ENCODE assay signal across 22 cellular contexts in genomic region chr3:74756586-74756985, GRCh38.
DNase-seq lines count a peak whose midpoint lies in the region; ATAC-seq and TF ChIP-seq lines count a peak whose summit lies in the region.
"Had no signal": no experiment of that assay in that cellular context is flagged by ENCODE, and none has a peak within 500 bp of the region (broad histone marks: within the 10 kb centered on the region; RNA-seq: fewer than 3 reads in every experiment).

No MANE protein-coding gene starts in this region.

- H3K23ac ChIP-seq in neuronal stem cell (ENCODE audit: low read depth, low read length, poor library complexity) = no peak overlapping the region

- H3K4me2 ChIP-seq in neuronal stem cell (ENCODE audit: insufficient read depth, low read length, poor library complexity, severe bottlenecking) = no peak overlapping the region
- H3K4me2 ChIP-seq: A549 had no signal

- peak; percentile 39; the same call in 1 of the 2 replicates for ATAC-seq in WTC11
- ATAC-seq in GM19351 (IDR thresholded peaks at IDR 0.05; ENCODE audit: unreplicated experiment) = no peak
- ATAC-seq: A549, HCT116, SK-N-SH treated with all-trans-retinoic acid at 6 μM for 48 hours had no signal

- no peaks in the 10 kb centered on the region for H3K79me1 ChIP-seq in neuronal stem cell (ENCODE audit: low read depth, low read length)

- no peak overlapping the region for H3K18ac ChIP-seq in neuronal stem cell (ENCODE audit: low read length)

- DNase-seq in COR-L47 (lab: John Stamatoyannopoulos, UW) (peak; percentile 23), WTC11 (ENCODE audit: low spot score) (no peak), epithelial cell of prostate (ENCODE audit: low read depth, low spot score) (peak; percentile 22), neuronal stem cell (ENCODE audit: low spot score) (peak; percentile 18), ACHN (no peak), D341Med (ENCODE audit: low spot score) (no peak)
- DNase-seq: CD4-positive, CD25-positive, alpha-beta regulatory T cell; DMS 273 treated with DMSO at 0.1 percent for 48 hours; DMS79 treated with DMSO at 0.1 percent for 48 hours; GOT3; KBM-7; NCI-H1092; NCI-H1436; NCI-H187 treated with DMSO at 0.1 percent for 48 hours; NCI-H2107; NCI-H2227 treated with DMSO at 0.1 percent for 48 hours; NCI-H510A; Peyer's patch had no signal

- H3K27ac ChIP-seq in epithelial cell of prostate (no peak overlapping the region), neuronal stem cell (replicated peaks; ENCODE audit: low read length) (no peak overlapping the region)
- H3K27ac ChIP-seq: A549, Peyer's patch had no signal

- TF ChIP-seq CTCF in WTC11 (IDR thresholded peaks at IDR 0.05) = no peak

- H2AFZ ChIP-seq in neuronal stem cell (ENCODE audit: low read length) = peak overlapping the region; percentile 55

- H3K4me3 ChIP-seq in neuronal stem cell (ENCODE audit: low read length in 2 of 2) = no peak overlapping the region
- H3K4me3 ChIP-seq: A549, Peyer's patch had no signal

- no CpG with 5 or more reads among the region's 1 CpG for WGBS in neuronal stem cell (ENCODE audit: extremely low coverage in 2 of 2, insufficient read length in 2 of 2, insufficient replicate concordance in 1 of 2), 2 donors

- no peak overlapping the region for H4K91ac ChIP-seq in neuronal stem cell (ENCODE audit: low read depth, low read length, poor library complexity)

- no peaks in the 10 kb centered on the region for H3K9me3 Mint-ChIP-seq in WTC11

- no peaks in the 10 kb centered on the region for H3K4me1 Mint-ChIP-seq in WTC11
- H3K4me1 Mint-ChIP-seq: CD4-positive, CD25-positive, alpha-beta regulatory T cell had no signal

- no peak overlapping the region for H2BK12ac ChIP-seq in neuronal stem cell (ENCODE audit: low read length)

- no peak overlapping the region for H2AK5ac ChIP-seq in neuronal stem cell (ENCODE audit: low read depth, low read length)

- H3K36me3 Mint-ChIP-seq in WTC11 = no peaks in the 10 kb centered on the region
- H3K36me3 Mint-ChIP-seq: CD4-positive, CD25-positive, alpha-beta regulatory T cell had no signal

- no peak overlapping the region for H2BK120ac ChIP-seq in neuronal stem cell (ENCODE audit: low read depth, low read length)

- H3K4me3 Mint-ChIP-seq in WTC11 = no peak overlapping the region
- H3K4me3 Mint-ChIP-seq: CD4-positive, CD25-positive, alpha-beta regulatory T cell had no signal

- H3K27ac Mint-ChIP-seq in WTC11 = no peak overlapping the region
- H3K27ac Mint-ChIP-seq: CD4-positive, CD25-positive, alpha-beta regulatory T cell had no signal

- in situ Hi-C loops in ACHN (cut with HindIII; ENCODE audit: low pct_ligation_motif_present, low pct_unique_long_range_greater_than_20kb, low sequenced_read_pairs) = no loop called here

- no peak overlapping the region for H3K9ac ChIP-seq in neuronal stem cell (ENCODE audit: low read depth, low read length, poor library complexity)

- H2BK15ac ChIP-seq in neuronal stem cell (ENCODE audit: low read length) = no peak overlapping the region

- no peak overlapping the region for H3K14ac ChIP-seq in neuronal stem cell (ENCODE audit: low read length)

- H2BK5ac ChIP-seq in neuronal stem cell (ENCODE audit: low read length) = no peak overlapping the region

- POLR2A ChIA-PET in WTC11 (lab: Charles Lee) = no interaction called here

- no peaks in the 10 kb centered on the region for H3K27me3 ChIP-seq in neuronal stem cell (ENCODE audit: control insufficient read depth in 3 of 3, insufficient read depth in 3 of 3, low read depth in 1 of 3, low read length in 3 of 3)
- H3K27me3 ChIP-seq: Peyer's patch had no signal

- no peaks in the 10 kb centered on the region for H3K9me3 ChIP-seq in neuronal stem cell (replicated peaks in 1 of 2; ENCODE audit: control insufficient read depth in 2 of 2, insufficient read depth in 1 of 2, low read depth in 1 of 2, low read length in 2 of 2)
- H3K9me3 ChIP-seq: A549, Peyer's patch had no signal

- CTCF ChIA-PET in WTC11 (lab: Charles Lee) = no interaction called here

- H3K4me1 ChIP-seq in neuronal stem cell (ENCODE audit: control insufficient read depth in 2 of 2, insufficient read depth in 1 of 2, low read depth in 1 of 2, low read length in 2 of 2) = peaks cover 3 to 14% of the 10 kb centered on the region in 2 donors
- H3K4me1 ChIP-seq: A549, Peyer's patch had no signal

- no peaks in the 10 kb centered on the region for H3K27me3 Mint-ChIP-seq in WTC11 (ENCODE audit: low read depth)
- H3K27me3 Mint-ChIP-seq: CD4-positive, CD25-positive, alpha-beta regulatory T cell had no signal

- H3K36me3 ChIP-seq in neuronal stem cell (replicated peaks in 1 of 2; ENCODE audit: control insufficient read depth in 2 of 2, insufficient read depth in 2 of 2, low read length in 2 of 2) = no peaks in the 10 kb centered on the region
- H3K36me3 ChIP-seq: Peyer's patch had no signal

- H4K8ac ChIP-seq in neuronal stem cell (ENCODE audit: low read depth, low read length) = no peak overlapping the region

- H3K4ac ChIP-seq in neuronal stem cell (ENCODE audit: low read length) = no peak overlapping the region

TF ChIP-seq in WTC11, 78 proteins besides CTCF, POLR2A, EP300 and RAD21 (continues in another document):
- TF ChIP-seq, protein P1, sequence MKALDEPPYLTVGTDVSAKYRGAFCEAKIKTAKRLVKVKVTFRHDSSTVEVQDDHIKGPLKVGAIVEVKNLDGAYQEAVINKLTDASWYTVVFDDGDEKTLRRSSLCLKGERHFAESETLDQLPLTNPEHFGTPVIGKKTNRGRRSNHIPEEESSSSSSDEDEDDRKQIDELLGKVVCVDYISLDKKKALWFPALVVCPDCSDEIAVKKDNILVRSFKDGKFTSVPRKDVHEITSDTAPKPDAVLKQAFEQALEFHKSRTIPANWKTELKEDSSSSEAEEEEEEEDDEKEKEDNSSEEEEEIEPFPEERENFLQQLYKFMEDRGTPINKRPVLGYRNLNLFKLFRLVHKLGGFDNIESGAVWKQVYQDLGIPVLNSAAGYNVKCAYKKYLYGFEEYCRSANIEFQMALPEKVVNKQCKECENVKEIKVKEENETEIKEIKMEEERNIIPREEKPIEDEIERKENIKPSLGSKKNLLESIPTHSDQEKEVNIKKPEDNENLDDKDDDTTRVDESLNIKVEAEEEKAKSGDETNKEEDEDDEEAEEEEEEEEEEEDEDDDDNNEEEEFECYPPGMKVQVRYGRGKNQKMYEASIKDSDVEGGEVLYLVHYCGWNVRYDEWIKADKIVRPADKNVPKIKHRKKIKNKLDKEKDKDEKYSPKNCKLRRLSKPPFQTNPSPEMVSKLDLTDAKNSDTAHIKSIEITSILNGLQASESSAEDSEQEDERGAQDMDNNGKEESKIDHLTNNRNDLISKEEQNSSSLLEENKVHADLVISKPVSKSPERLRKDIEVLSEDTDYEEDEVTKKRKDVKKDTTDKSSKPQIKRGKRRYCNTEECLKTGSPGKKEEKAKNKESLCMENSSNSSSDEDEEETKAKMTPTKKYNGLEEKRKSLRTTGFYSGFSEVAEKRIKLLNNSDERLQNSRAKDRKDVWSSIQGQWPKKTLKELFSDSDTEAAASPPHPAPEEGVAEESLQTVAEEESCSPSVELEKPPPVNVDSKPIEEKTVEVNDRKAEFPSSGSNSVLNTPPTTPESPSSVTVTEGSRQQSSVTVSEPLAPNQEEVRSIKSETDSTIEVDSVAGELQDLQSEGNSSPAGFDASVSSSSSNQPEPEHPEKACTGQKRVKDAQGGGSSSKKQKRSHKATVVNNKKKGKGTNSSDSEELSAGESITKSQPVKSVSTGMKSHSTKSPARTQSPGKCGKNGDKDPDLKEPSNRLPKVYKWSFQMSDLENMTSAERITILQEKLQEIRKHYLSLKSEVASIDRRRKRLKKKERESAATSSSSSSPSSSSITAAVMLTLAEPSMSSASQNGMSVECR (CRISPR knock-in tag; IDR thresholded peaks at IDR 0.05; ENCODE audit: borderline replicate concordance) = no peak
- no peak for TF ChIP-seq CREB1 (CRISPR knock-in tag; IDR thresholded peaks at IDR 0.05)
- TF ChIP-seq TP53 (CRISPR knock-in tag; IDR thresholded peaks at IDR 0.05) = no peak
- TF ChIP-seq SMAD4 (CRISPR knock-in tag; IDR thresholded peaks at IDR 0.05) = no peak
- TF ChIP-seq, protein P2, sequence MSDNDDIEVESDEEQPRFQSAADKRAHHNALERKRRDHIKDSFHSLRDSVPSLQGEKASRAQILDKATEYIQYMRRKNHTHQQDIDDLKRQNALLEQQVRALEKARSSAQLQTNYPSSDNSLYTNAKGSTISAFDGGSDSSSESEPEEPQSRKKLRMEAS (CRISPR knock-in tag; IDR thresholded peaks at IDR 0.05) = no peak
- TF ChIP-seq, protein P3, sequence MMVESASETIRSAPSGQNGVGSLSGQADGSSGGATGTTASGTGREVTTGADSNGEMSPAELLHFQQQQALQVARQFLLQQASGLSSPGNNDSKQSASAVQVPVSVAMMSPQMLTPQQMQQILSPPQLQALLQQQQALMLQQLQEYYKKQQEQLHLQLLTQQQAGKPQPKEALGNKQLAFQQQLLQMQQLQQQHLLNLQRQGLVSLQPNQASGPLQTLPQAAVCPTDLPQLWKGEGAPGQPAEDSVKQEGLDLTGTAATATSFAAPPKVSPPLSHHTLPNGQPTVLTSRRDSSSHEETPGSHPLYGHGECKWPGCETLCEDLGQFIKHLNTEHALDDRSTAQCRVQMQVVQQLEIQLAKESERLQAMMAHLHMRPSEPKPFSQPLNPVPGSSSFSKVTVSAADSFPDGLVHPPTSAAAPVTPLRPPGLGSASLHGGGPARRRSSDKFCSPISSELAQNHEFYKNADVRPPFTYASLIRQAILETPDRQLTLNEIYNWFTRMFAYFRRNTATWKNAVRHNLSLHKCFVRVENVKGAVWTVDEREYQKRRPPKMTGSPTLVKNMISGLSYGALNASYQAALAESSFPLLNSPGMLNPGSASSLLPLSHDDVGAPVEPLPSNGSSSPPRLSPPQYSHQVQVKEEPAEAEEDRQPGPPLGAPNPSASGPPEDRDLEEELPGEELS (CRISPR knock-in tag; IDR thresholded peaks at IDR 0.05) = no peak
- no peak for TF ChIP-seq MYBL2 (CRISPR knock-in tag; IDR thresholded peaks at IDR 0.05)
- TF ChIP-seq ATF1 (CRISPR knock-in tag; IDR thresholded peaks at IDR 0.05) = no peak
- TF ChIP-seq NR1H2 (CRISPR knock-in tag; IDR thresholded peaks at IDR 0.05) = no peak

Comparison
In these comparisons a context has a peak if more than half of its experiments do, and no peak if none do; other contexts are left out.
1. DNase-seq: peak in COR-L47 (single experiment), epithelial cell of prostate (single experiment) and neuronal stem cell (single experiment); none in WTC11 (single experiment), ACHN (single experiment) and D341Med (single experiment).